Comparison of ENCODE assay signal across 11 cellular contexts in the genomic region with DNA sequence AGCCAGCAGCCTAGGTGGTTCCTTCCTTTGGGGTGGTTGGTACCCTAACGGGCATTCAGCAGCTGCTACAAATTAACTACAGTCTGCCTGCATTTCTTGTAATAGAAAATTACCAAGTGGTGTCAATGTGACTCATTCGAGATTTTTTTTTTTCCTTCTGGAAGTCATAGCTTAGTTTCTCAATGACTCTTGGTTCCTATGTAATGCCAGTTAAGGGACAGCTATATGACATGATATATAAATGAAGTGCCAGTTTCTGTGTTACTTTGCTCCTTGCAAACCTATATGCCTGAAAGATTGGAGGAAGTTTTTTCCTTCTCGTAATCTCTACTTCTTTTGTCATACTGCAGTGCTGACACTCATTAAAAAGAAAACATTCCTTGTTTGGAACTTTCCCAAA. TPM values are rescaled to one million over a fixed set of nuclear protein-coding genes. Genes with fewer than 3 reads are reported as not detected.
DNase-seq lines count a peak whose midpoint lies in the region; ATAC-seq and TF ChIP-seq lines count a peak whose summit lies in the region.
"Had no signal": no experiment of that assay in that cellular context is flagged by ENCODE, and none has a peak within 500 bp of the region (broad histone marks: within the 10 kb centered on the region; RNA-seq: fewer than 3 reads in every experiment).

No MANE protein-coding gene starts in this region.

- H3K9me3 ChIP-seq in SK-N-MC (ENCODE audit: low read depth, low read length) (no peaks in the 10 kb centered on the region), upper lobe of right lung (no peaks in the 10 kb centered on the region)
- H3K9me3 ChIP-seq in effector memory CD4-positive, alpha-beta T cell (ENCODE audit: control insufficient read depth, low read length) = no peaks in the 10 kb centered on the region
- H3K9me3 ChIP-seq: esophagus muscularis mucosa, upper lobe of left lung had no signal

- no peaks in the 10 kb centered on the region for H3K27me3 ChIP-seq in upper lobe of right lung
- no peaks in the 10 kb centered on the region for H3K27me3 ChIP-seq in effector memory CD4-positive, alpha-beta T cell (replicated peaks; ENCODE audit: control insufficient read depth, insufficient read depth, low read length, poor library complexity, severe bottlenecking)
- H3K27me3 ChIP-seq: esophagus muscularis mucosa, upper lobe of left lung had no signal

- H3K36me3 ChIP-seq in SK-N-MC (ENCODE audit: insufficient read depth, low read length) (no peaks in the 10 kb centered on the region; the same call in 1 of the 2 replicates), upper lobe of right lung (no peaks in the 10 kb centered on the region)
- H3K36me3 ChIP-seq in effector memory CD4-positive, alpha-beta T cell (ENCODE audit: control insufficient read depth, insufficient read depth, low read length) = peaks cover 9% of the 10 kb centered on the region

- DNase-seq in stimulated activated CD4-positive, alpha-beta T cell treated with anti-CD3 and anti-CD28 coated beads, Interleukin-15, amount 100 ng/mL, for 24 hours = peak; percentile 6
- DNase-seq in stimulated activated CD4-positive, alpha-beta T cell treated with anti-CD3 and anti-CD28 coated beads, Interleukin-1b, Interleukin-23, amount 100 ng/mL, for 48 hours = no peak
- DNase-seq in SK-N-MC (ENCODE audit: low read depth, low spot score) (no peak), hepatic stellate cell (ENCODE audit: low spot score) (peak; percentile 22), upper lobe of right lung (no peak), mucosa of gallbladder (ENCODE audit: low spot score) (no peak)
- DNase-seq in effector memory CD4-positive, alpha-beta T cell = no peak
- no peak for DNase-seq in activated CD4-positive, alpha-beta T cell treated with anti-CD3 and anti-CD28 coated beads, Interleukin-2, amount 50 U/mL, for 4 hours
- DNase-seq: NCI-H524, upper lobe of left lung had no signal

- TF ChIP-seq CTCF in upper lobe of right lung (IDR thresholded peaks at IDR 0.05) = no peak

- intact Hi-C loops in upper lobe of right lung (cut with DNase I) = no loop called here

- H3K4me3 ChIP-seq in SK-N-MC = peak overlapping the region; percentile 2; the same call in 1 of the 2 replicates
- peak overlapping the region; percentile 17 for H3K4me3 ChIP-seq in upper lobe of right lung
- no peak overlapping the region for H3K4me3 ChIP-seq in effector memory CD4-positive, alpha-beta T cell (ENCODE audit: insufficient read depth, low read depth, low read length, poor library complexity, severe bottlenecking)

- ATAC-seq in upper lobe of right lung = no peak

- no peak overlapping the region for H3K9ac ChIP-seq in SK-N-MC (ENCODE audit: insufficient read length)

- H3K4me1 ChIP-seq in upper lobe of right lung = peaks cover 58% of the 10 kb centered on the region
- peaks cover 20% of the 10 kb centered on the region for H3K4me1 ChIP-seq in effector memory CD4-positive, alpha-beta T cell (ENCODE audit: control insufficient read depth, insufficient read depth, low read length, poor library complexity, severe bottlenecking)

- H3K27ac ChIP-seq in SK-N-MC (no peak overlapping the region), upper lobe of right lung (no peak overlapping the region)
- no peak overlapping the region for H3K27ac ChIP-seq in effector memory CD4-positive, alpha-beta T cell (ENCODE audit: insufficient read depth, low read length, poor library complexity, severe bottlenecking)

RNA-seq across cellular contexts. Expression of gene MGST3, which starts 2.6 kb away (rescaled TPM):
- total RNA-seq in upper lobe of right lung = 181 TPM
- 281 TPM for total RNA-seq in mucosa of gallbladder

Comparison
In these comparisons a context has a peak if more than half of its experiments do, and no peak if none do; other contexts are left out.
1. DNase-seq: peak in stimulated activated CD4-positive, alpha-beta T cell treated with anti-CD3 and anti-CD28 coated beads, Interleukin-15, amount 100 ng/mL, for 24 hours (single experiment) and hepatic stellate cell (single experiment); none in stimulated activated CD4-positive, alpha-beta T cell treated with anti-CD3 and anti-CD28 coated beads, Interleukin-1b, Interleukin-23, amount 100 ng/mL, for 48 hours (single experiment), SK-N-MC (single experiment), upper lobe of right lung (single experiment), mucosa of gallbladder (single experiment), effector memory CD4-positive, alpha-beta T cell (0 of 3) and activated CD4-positive, alpha-beta T cell treated with anti-CD3 and anti-CD28 coated beads, Interleukin-2, amount 50 U/mL, for 4 hours (0 of 2).